ENCODE assay signal across 1 cellular context in genomic region chr9:12266758-12267157, GRCh38.
TF ChIP-seq lines count a peak whose summit lies in the region.

No MANE protein-coding gene starts in this region.

TF ChIP-seq in H1, 55 proteins besides CTCF, POLR2A, EP300 and RAD21 (continued from another document):
- TF ChIP-seq CHD7 (IDR thresholded peaks at IDR 0.05; ENCODE audit: insufficient replicate concordance, low read length) = no peak
- TF ChIP-seq SP2 (IDR thresholded peaks at IDR 0.05; ENCODE audit: low read length) = no peak
- TF ChIP-seq SRF (IDR thresholded peaks at IDR 0.05; ENCODE audit: low read depth, low read length) = no peak
- TF ChIP-seq MAX (IDR thresholded peaks at IDR 0.05) = no peak
- TF ChIP-seq SP1 (IDR thresholded peaks at IDR 0.05; ENCODE audit: low read depth, low read length) = no peak
- no peak for TF ChIP-seq NANOG (IDR thresholded peaks at IDR 0.05; ENCODE audit: insufficient read depth, low read depth, low read length, poor library complexity, severe bottlenecking)
- no peak for TF ChIP-seq HDAC2 (IDR thresholded peaks at IDR 0.05; ENCODE audit: borderline replicate concordance in 1 of 2, low read depth in 2 of 2, low read length in 2 of 2)
TF ChIP-seq in H1: peak in this region for 0.
